In genomic region chr10:78602201-78602917, GRCh38 we compare ENCODE assay signal across 17 cellular contexts.
DNase-seq lines count a peak whose midpoint lies in the region; TF ChIP-seq lines count a peak whose summit lies in the region.
"Had no signal": no experiment of that assay in that cellular context is flagged by ENCODE, and none has a peak within 500 bp of the region (broad histone marks: within the 10 kb centered on the region; RNA-seq: fewer than 3 reads in every experiment).

No MANE protein-coding gene starts in this region.

- H3K27ac Mint-ChIP-seq in activated naive CD4-positive, alpha-beta T cell treated with anti-CD3 and anti-CD28 coated beads for 36 hours = no peak overlapping the region
- H3K27ac Mint-ChIP-seq: WTC11 had no signal

- intact Hi-C loops in activated naive CD4-positive, alpha-beta T cell treated with anti-CD3 and anti-CD28 coated beads for 36 hours (cut with micrococcal nuclease) = no loop called here

- H3K27me3 Mint-ChIP-seq in activated naive CD4-positive, alpha-beta T cell treated with anti-CD3 and anti-CD28 coated beads for 36 hours (ENCODE audit: low read depth) = no peaks in the 10 kb centered on the region

- CTCF ChIA-PET in activated naive CD4-positive, alpha-beta T cell treated with anti-CD3 and anti-CD28 coated beads for 36 hours (lab: Charles Lee) = interaction anchor here (1.2 kb wide), 1 partner anchor 23 kb away, joined by 3 read pairs; no protein-coding TSS in a partner anchor

- H3K27me3 ChIP-seq in brain microvascular endothelial cell (replicated peaks) = peaks cover 2% of the 10 kb centered on the region
- H3K27me3 ChIP-seq: neutrophil had no signal

- peak; percentile 3 for TF ChIP-seq CTCF in brain microvascular endothelial cell (IDR thresholded peaks at IDR 0.05; ENCODE audit: low read depth, low read length, missing control alignments)

- peak; percentile 21 for DNase-seq in activated naive CD4-positive, alpha-beta T cell treated with anti-CD3 and anti-CD28 coated beads for 36 hours
- DNase-seq in activated naive CD4-positive, alpha-beta T cell treated with anti-CD3 and anti-CD28 coated beads, Interleukin-2, amount 50 U/mL, for 16 hours = no peak
- DNase-seq in brain microvascular endothelial cell (no peak), ureter (ENCODE audit: low spot score) (peak; percentile 29), HCEC 1CT (no peak), AML-193 (lab: John Stamatoyannopoulos, UW) (no peak)
- DNase-seq in stimulated activated CD4-positive, alpha-beta T cell treated with anti-CD3 and anti-CD28 coated beads, Interleukin-12 subunit alpha, Interleukin-12 subunit beta, amount 100 ng/mL, for 4 hours = peak; percentile 11
- DNase-seq: DND-41; effector CD8-positive, alpha-beta T cell; left ventricle myocardium superior; NCI-H1417 treated with DMSO at 0.1 percent for 48 hours; NCI-H69; Right ventricle myocardium superior; T-helper 1 cell had no signal

- H3K36me3 ChIP-seq in brain microvascular endothelial cell (replicated peaks) = no peaks in the 10 kb centered on the region
- H3K36me3 ChIP-seq: neutrophil had no signal

- no peak overlapping the region for H3K4me3 ChIP-seq in brain microvascular endothelial cell (ENCODE audit: low read depth, low read length)

- no peaks in the 10 kb centered on the region for H3K4me1 Mint-ChIP-seq in activated naive CD4-positive, alpha-beta T cell treated with anti-CD3 and anti-CD28 coated beads for 36 hours (ENCODE audit: low read depth)
- H3K4me1 Mint-ChIP-seq: central memory CD8-positive, alpha-beta T cell; WTC11 had no signal

- in situ Hi-C loops in brain microvascular endothelial cell (cut with HindIII; ENCODE audit: low pct_ligation_motif_present, low sequenced_read_pairs) = no loop called here

- H3K9me3 Mint-ChIP-seq in activated naive CD4-positive, alpha-beta T cell treated with anti-CD3 and anti-CD28 coated beads for 36 hours = no peaks in the 10 kb centered on the region
- H3K9me3 Mint-ChIP-seq: central memory CD8-positive, alpha-beta T cell; WTC11 had no signal

- H3K27ac ChIP-seq in brain microvascular endothelial cell = no peak overlapping the region
- H3K27ac ChIP-seq: neutrophil had no signal

- no peak overlapping the region for H3K4me3 Mint-ChIP-seq in activated naive CD4-positive, alpha-beta T cell treated with anti-CD3 and anti-CD28 coated beads for 36 hours
- H3K4me3 Mint-ChIP-seq: central memory CD8-positive, alpha-beta T cell; WTC11 had no signal

- no peaks in the 10 kb centered on the region for H3K36me3 Mint-ChIP-seq in activated naive CD4-positive, alpha-beta T cell treated with anti-CD3 and anti-CD28 coated beads for 36 hours (ENCODE audit: low read depth)
- H3K36me3 Mint-ChIP-seq: WTC11 had no signal

Comparison
In these comparisons a context has a peak if more than half of its experiments do, and no peak if none do; other contexts are left out.
1. DNase-seq: peak in activated naive CD4-positive, alpha-beta T cell treated with anti-CD3 and anti-CD28 coated beads for 36 hours (single experiment), stimulated activated CD4-positive, alpha-beta T cell treated with anti-CD3 and anti-CD28 coated beads, Interleukin-12 subunit alpha, Interleukin-12 subunit beta, amount 100 ng/mL, for 4 hours (single experiment) and ureter (single experiment); none in activated naive CD4-positive, alpha-beta T cell treated with anti-CD3 and anti-CD28 coated beads, Interleukin-2, amount 50 U/mL, for 16 hours (single experiment), brain microvascular endothelial cell (single experiment), HCEC 1CT (single experiment) and AML-193 (0 of 2).